In genomic region chr13:40211586-40211968, GRCh38 we compare ENCODE assay signal across 16 cellular contexts.
"Had no signal": no experiment of that assay in that cellular context is flagged by ENCODE, and none has a peak within 500 bp of the region (broad histone marks: within the 10 kb centered on the region; RNA-seq: fewer than 3 reads in every experiment).

No MANE protein-coding gene starts in this region.

- DNase-seq: activated CD4-positive, alpha-beta T cell treated with anti-CD3 and anti-CD28 coated beads, Interleukin-2, amount 10 ng/mL, durations not matched to agents 24 days and 14 days; activated CD4-positive, CD25-positive, alpha-beta regulatory T cell; activated naive CD4-positive, alpha-beta T cell treated with Interleukin-2 at 50 U/mL for 16 hours; dorsolateral prefrontal cortex; kidney; left lung; mammary epithelial cell; mucosa of descending colon; natural killer cell; posterior cingulate gyrus; retina; stimulated activated naive CD4-positive, alpha-beta T cell; tibial artery; uterus had no signal

- H3K36me3 Mint-ChIP-seq: natural killer cell had no signal

- H3K27me3 Mint-ChIP-seq: activated CD4-positive, alpha-beta T cell treated with anti-CD3 and anti-CD28 coated beads, Interleukin-2, amount 10 ng/mL, durations not matched to agents 24 days and 14 days had no signal

- H3K27ac ChIP-seq: cardiac muscle cell, left lung, tibial artery, uterus had no signal

- ATAC-seq: mucosa of descending colon, natural killer cell had no signal

- H3K36me3 ChIP-seq: cardiac muscle cell, left lung, tibial artery, uterus had no signal

- H3K9me3 Mint-ChIP-seq: natural killer cell had no signal

- H3K4me1 ChIP-seq: left lung, uterus had no signal

- H3K9me3 ChIP-seq: left lung, mucosa of descending colon, tibial artery, uterus had no signal

- H3K27ac Mint-ChIP-seq: activated CD4-positive, alpha-beta T cell treated with anti-CD3 and anti-CD28 coated beads, Interleukin-2, amount 10 ng/mL, durations not matched to agents 24 days and 14 days; natural killer cell; T-helper 2 cell treated with Interferon-gamma antibody and Interleukin-4, amounts not matched to agents 5 μg/mL and 100 μg/mL, for 36 hours had no signal

- H3K27me3 ChIP-seq: cardiac muscle cell, dorsolateral prefrontal cortex, left lung, tibial artery, uterus had no signal

- H3K4me3 ChIP-seq: cardiac muscle cell, dorsolateral prefrontal cortex, left lung, mucosa of descending colon, tibial artery, uterus had no signal

- H3K4me3 Mint-ChIP-seq: activated CD4-positive, alpha-beta T cell treated with anti-CD3 and anti-CD28 coated beads, Interleukin-2, amount 10 ng/mL, durations not matched to agents 24 days and 14 days; natural killer cell; T-helper 2 cell treated with Interferon-gamma antibody and Interleukin-4, amounts not matched to agents 5 μg/mL and 100 μg/mL, for 36 hours had no signal
